Comparison of ENCODE assay signal across 8 cellular contexts in the genomic region with DNA sequence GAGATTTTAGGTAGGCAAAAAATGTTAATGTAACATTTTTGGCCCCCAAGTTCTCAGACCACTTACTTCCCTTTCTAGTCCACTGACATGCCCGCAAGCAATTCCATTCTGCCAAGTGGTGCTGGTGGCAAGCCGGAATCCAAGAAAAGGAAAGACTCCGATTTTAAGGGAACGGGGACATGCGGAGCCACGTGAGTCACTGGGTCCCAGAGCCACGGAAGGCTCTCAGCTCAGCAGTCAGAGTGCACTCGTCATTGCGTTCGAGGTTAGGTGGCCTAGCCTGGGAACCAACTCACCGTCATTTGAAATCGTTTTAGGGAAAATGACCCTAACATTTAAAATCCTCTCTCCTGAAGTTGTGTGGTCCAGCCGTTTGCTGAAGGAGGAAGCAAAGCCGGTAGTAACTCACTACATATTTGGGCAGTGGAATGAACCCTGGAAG. TPM values are rescaled to one million over a fixed set of nuclear protein-coding genes. Genes with fewer than 3 reads are reported as not detected.
DNase-seq lines count a peak whose midpoint lies in the region; ATAC-seq, FAIRE-seq and TF ChIP-seq lines count a peak whose summit lies in the region.

No MANE protein-coding gene starts in this region.

- H3K9ac ChIP-seq in PC-3 (ENCODE audit: low read length) = peak overlapping the region; percentile 95

- H3K4me1 ChIP-seq in PC-3 (ENCODE audit: insufficient read depth, low read length) (peaks cover 11% of the 10 kb centered on the region), breast epithelium (no peaks in the 10 kb centered on the region), small intestine (ENCODE audit: control insufficient read depth in 2 of 2, insufficient read depth in 1 of 2, low read depth in 1 of 2, low read length in 1 of 2) (peaks cover 0 to 3% of the 10 kb centered on the region in 2 donors)

- intact Hi-C loops in PC-3 (cut with micrococcal nuclease) = loop anchor here (5.0 kb wide), 1 partner anchor 139 kb away; a partner anchor contains a TSS
- intact Hi-C loops in breast epithelium (cut with DNase I; ENCODE audit: low total_unique reads) = no loop called here

- no peak for FAIRE-seq in small intestine (lab: Jason Lieb, UNC)

- H3K27ac ChIP-seq in PC-3 (ENCODE audit: low read length) (peak overlapping the region; percentile 91), breast epithelium (peak overlapping the region; percentile 94 to 97), small intestine (ENCODE audit: low read depth in 1 of 2, low read length in 1 of 2) (peak overlapping the region in 1 of 2 donors; percentile 96)

- DNase-seq in activated CD4-positive, alpha-beta T cell treated with anti-CD3 and anti-CD28 coated beads for 24 hours (ENCODE audit: low read depth in 2 of 2) = peak; percentile 0 to 6
- DNase-seq in activated CD4-positive, alpha-beta T cell treated with anti-CD3 and anti-CD28 coated beads for 1 hour = no peak
- DNase-seq in PC-3 = peak; percentile 51
- DNase-seq in breast epithelium (ENCODE audit: low spot score in 2 of 2) = no peak
- peak; percentile 34 for DNase-seq in iris pigment epithelial cell (ENCODE audit: low read depth)
- peak; percentile 52 for DNase-seq in small intestine
- DNase-seq in NCI-H187 (lab: John Stamatoyannopoulos, UW) = no peak
- no peak for DNase-seq in T-helper 9 cell

- peak overlapping the region; percentile 99 for H3K4me2 ChIP-seq in PC-3 (ENCODE audit: low read length)

- BruUV-seq in PC-3 (replicated peaks; lab: Mats Ljungman, UMichigan) = TSS peak; percentile 78

- peak overlapping the region; percentile 79 for H3K4me3 ChIP-seq in PC-3 (ENCODE audit: low read length)
- peak overlapping the region; percentile 76 to 87 (median 84) for H3K4me3 ChIP-seq in breast epithelium
- peak overlapping the region; percentile 66 to 75 for H3K4me3 ChIP-seq in small intestine (ENCODE audit: low read depth in 1 of 2, low read length in 2 of 2)

- H3F3A ChIP-seq in PC-3 (ENCODE audit: low read length, unreplicated experiment) = no peaks in the 10 kb centered on the region

- 0 out of 2 replicates have a peak, but pooled peaks have one; percentile 4 for ATAC-seq in PC-3

- H3K79me2 ChIP-seq in PC-3 (ENCODE audit: low read length) = peaks cover 24% of the 10 kb centered on the region

- no peak for TF ChIP-seq POLR2A in breast epithelium (IDR thresholded peaks at IDR 0.05)

- POLR2A ChIA-PET in PC-3 (lab: Charles Lee; ENCODE audit: unreplicated experiment) = interaction anchor here (0.6 to 1.4 kb wide), 3 partner anchors 87 to 571 kb away, joined by 3 to 9 read pairs (median 5); a partner anchor contains a TSS

- no peaks in the 10 kb centered on the region for H3K9me3 ChIP-seq in PC-3 (ENCODE audit: low read length)
- no peaks in the 10 kb centered on the region for H3K9me3 ChIP-seq in breast epithelium
- H3K9me3 ChIP-seq in small intestine (ENCODE audit: control insufficient read depth, low read depth) = no peaks in the 10 kb centered on the region

- H3K36me3 ChIP-seq in PC-3 (ENCODE audit: low read depth, low read length) (no peaks in the 10 kb centered on the region), breast epithelium (no peaks in the 10 kb centered on the region), small intestine (ENCODE audit: control insufficient read depth in 2 of 2, insufficient read depth in 2 of 2, low read length in 2 of 2) (no peaks in the 10 kb centered on the region)

- no peaks in the 10 kb centered on the region for H4K20me1 ChIP-seq in PC-3 (ENCODE audit: low read length)

- CTCF ChIA-PET in PC-3 (lab: Charles Lee) = no interaction called here

- peak overlapping the region; percentile 73 for H2AFZ ChIP-seq in PC-3 (ENCODE audit: low read length)

- no peaks in the 10 kb centered on the region for H3K9me2 ChIP-seq in PC-3 (replicated peaks; ENCODE audit: low read length)

- no peak for TF ChIP-seq CTCF in PC-3 (conservative IDR thresholded peaks at IDR 0.05; ENCODE audit: low read depth, low read length)
- TF ChIP-seq CTCF in breast epithelium (IDR thresholded peaks at IDR 0.05) = no peak

- 5 to 10% (median 7%) methylated on average over 14 of the region's 14 CpGs for WGBS in small intestine, 3 donors

- H3K27me3 ChIP-seq in PC-3 (ENCODE audit: low read length) = no peaks in the 10 kb centered on the region
- H3K27me3 ChIP-seq in breast epithelium = no peaks in the 10 kb centered on the region
- no peaks in the 10 kb centered on the region for H3K27me3 ChIP-seq in small intestine (ENCODE audit: control insufficient read depth in 2 of 2, insufficient read depth in 2 of 2, low read length in 2 of 2)

RNA-seq across cellular contexts. Expression of a gene that starts 0.7 kb away (rescaled TPM):
- total RNA-seq in PC-3 (2014; rRNA removed) (6.9 and 10.9 TPM in 2 replicates), breast epithelium (10 to 100 TPM; 10.2 to 20.6 (median 14.5) TPM)
- 10 to 100 TPM in 1 of 3 donors, 1 to 10 TPM in 2; 7.5 to 10.3 (median 7.6) TPM for polyA plus RNA-seq in small intestine

RNA-seq across cellular contexts. Expression of a gene that starts 41.4 kb away (rescaled TPM):
- total RNA-seq in PC-3 (2014; rRNA removed) = 95.4 and 163 TPM in 2 replicates
- total RNA-seq in breast epithelium = 10 to 100 TPM; 75.7 to 83.4 (median 80.5) TPM
- polyA plus RNA-seq in small intestine = 10 to 100 TPM; 62.6 to 80.2 (median 79.3) TPM

Comparison
In these comparisons a context has a peak if more than half of its experiments do, and no peak if none do; other contexts are left out.
1. DNase-seq: peak in activated CD4-positive, alpha-beta T cell treated with anti-CD3 and anti-CD28 coated beads for 24 hours (2 of 2), PC-3 (single experiment), iris pigment epithelial cell (single experiment) and small intestine (single experiment); none in activated CD4-positive, alpha-beta T cell treated with anti-CD3 and anti-CD28 coated beads for 1 hour (single experiment), breast epithelium (0 of 2), NCI-H187 (0 of 2) and T-helper 9 cell (single experiment).
2. Peak in every context shown above with its lines, with median percentiles within 50 percentile points of each other: H3K4me3 ChIP-seq.